In the genomic region with DNA sequence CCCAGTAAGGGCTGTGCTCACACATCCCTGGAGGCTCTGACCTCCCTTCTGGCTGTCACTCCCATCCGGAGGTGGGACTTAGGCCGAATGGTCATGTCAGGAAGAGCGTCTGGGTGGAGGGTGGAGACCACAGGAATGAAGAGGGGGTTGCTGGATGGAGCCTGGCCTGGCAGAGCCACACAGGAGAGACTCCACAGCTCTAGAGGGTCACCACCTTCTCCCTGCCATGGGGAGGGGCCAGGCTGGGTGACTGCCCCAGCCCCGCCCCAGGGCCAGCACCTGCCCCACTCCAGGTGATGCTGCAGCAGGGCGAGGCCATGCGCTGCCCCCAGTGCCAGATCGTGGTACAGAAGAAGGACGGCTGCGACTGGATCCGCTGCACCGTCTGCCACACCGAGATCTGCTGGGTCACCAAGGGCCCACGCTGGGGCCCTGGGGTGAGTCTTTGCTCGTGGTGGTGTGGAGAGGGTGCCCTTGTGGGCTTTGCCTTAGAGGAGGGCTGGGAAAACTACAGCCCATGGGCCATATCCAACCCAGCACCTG, we compare ENCODE assay signal across 1 cellular context.
TF ChIP-seq lines count a peak whose summit lies in the region.

No MANE protein-coding gene starts in this region.

TF ChIP-seq in H1, 55 proteins besides CTCF, POLR2A, EP300 and RAD21:
- TF ChIP-seq, protein P1, sequence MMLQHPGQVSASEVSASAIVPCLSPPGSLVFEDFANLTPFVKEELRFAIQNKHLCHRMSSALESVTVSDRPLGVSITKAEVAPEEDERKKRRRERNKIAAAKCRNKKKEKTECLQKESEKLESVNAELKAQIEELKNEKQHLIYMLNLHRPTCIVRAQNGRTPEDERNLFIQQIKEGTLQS (IDR thresholded peaks at IDR 0.05; ENCODE audit: insufficient read depth, low read depth, low read length), result no peak
- TF ChIP-seq SP1 (IDR thresholded peaks at IDR 0.05; ENCODE audit: low read depth, low read length) (no peak), YY1 (IDR thresholded peaks at IDR 0.05; ENCODE audit: low read depth, low read length) (no peak), ASH2L (IDR thresholded peaks at IDR 0.05; ENCODE audit: low read length) (no peak), NANOG (IDR thresholded peaks at IDR 0.05; ENCODE audit: insufficient read depth, low read depth, low read length, poor library complexity, severe bottlenecking) (no peak), GTF2F1 (IDR thresholded peaks at IDR 0.05; ENCODE audit: borderline replicate concordance, low read depth, low read length) (no peak), SP4 (IDR thresholded peaks at IDR 0.05; ENCODE audit: low read length) (no peak), RFX5 (IDR thresholded peaks at IDR 0.05; ENCODE audit: borderline replicate concordance, low read depth, low read length) (no peak), SIRT6 (IDR thresholded peaks at IDR 0.05; ENCODE audit: low read length) (no peak), CBX5 (IDR thresholded peaks at IDR 0.05; ENCODE audit: low read depth, low read length) (no peak)
- TF ChIP-seq, protein P2, sequence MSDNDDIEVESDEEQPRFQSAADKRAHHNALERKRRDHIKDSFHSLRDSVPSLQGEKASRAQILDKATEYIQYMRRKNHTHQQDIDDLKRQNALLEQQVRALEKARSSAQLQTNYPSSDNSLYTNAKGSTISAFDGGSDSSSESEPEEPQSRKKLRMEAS (IDR thresholded peaks at IDR 0.05), result no peak
- TF ChIP-seq, protein P3, sequence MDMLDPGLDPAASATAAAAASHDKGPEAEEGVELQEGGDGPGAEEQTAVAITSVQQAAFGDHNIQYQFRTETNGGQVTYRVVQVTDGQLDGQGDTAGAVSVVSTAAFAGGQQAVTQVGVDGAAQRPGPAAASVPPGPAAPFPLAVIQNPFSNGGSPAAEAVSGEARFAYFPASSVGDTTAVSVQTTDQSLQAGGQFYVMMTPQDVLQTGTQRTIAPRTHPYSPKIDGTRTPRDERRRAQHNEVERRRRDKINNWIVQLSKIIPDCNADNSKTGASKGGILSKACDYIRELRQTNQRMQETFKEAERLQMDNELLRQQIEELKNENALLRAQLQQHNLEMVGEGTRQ (IDR thresholded peaks at IDR 0.05; ENCODE audit: low read length), result no peak
